In genomic region chr3:14319654-14320182, GRCh38 we compare ENCODE assay signal across 8 cellular contexts.
DNase-seq lines count a peak whose midpoint lies in the region; ATAC-seq and TF ChIP-seq lines count a peak whose summit lies in the region.

No MANE protein-coding gene starts in this region.

- ATAC-seq in GM21619 (IDR thresholded peaks at IDR 0.05; ENCODE audit: unreplicated experiment) (peak; percentile 97), SK-N-SH treated with all-trans-retinoic acid at 6 μM for 48 hours (peak; percentile 94)

- peak; percentile 25 for DNase-seq in activated CD4-positive, alpha-beta T cell treated with anti-CD3 and anti-CD28 coated beads for 48 hours
- no peak for DNase-seq in activated CD4-positive, alpha-beta T cell treated with anti-CD3 and anti-CD28 coated beads, Interleukin-2, amount 50 U/mL, for 4 hours
- DNase-seq in foreskin fibroblast (peak; percentile 27 to 54), progenitor cell of endocrine pancreas (ENCODE audit: low spot score, unreplicated experiment) (no peak), NCI-H510A treated with DMSO at 0.1 percent for 48 hours (lab: John Stamatoyannopoulos, UW) (no peak)

- 30% methylated on average over 3 of the region's 3 CpGs for WGBS in HUES64

- H3K9me3 Mint-ChIP-seq in progenitor cell of endocrine pancreas (ENCODE audit: low read depth): peaks cover 3% of the 10 kb centered on the region

- H3K27me3 ChIP-seq in HUES64 (ENCODE audit: insufficient read depth, low read length): no peaks in the 10 kb centered on the region

- H3K4me3 ChIP-seq in HUES64 (ENCODE audit: low read length): peak overlapping the region; percentile 40
- H3K4me3 ChIP-seq in foreskin fibroblast (ENCODE audit: low read depth in 1 of 2, low read length in 2 of 2): no peak overlapping the region

- H3K9ac ChIP-seq in HUES64 (ENCODE audit: low read depth, low read length): no peak overlapping the region

- H3K27ac ChIP-seq in HUES64 (ENCODE audit: low read depth, low read length): no peak overlapping the region

- no peaks in the 10 kb centered on the region for H3K9me3 ChIP-seq in HUES64 (ENCODE audit: insufficient read depth, low read depth, low read length)

- H3K4me3 Mint-ChIP-seq in progenitor cell of endocrine pancreas (ENCODE audit: low read depth): peak overlapping the region; percentile 71

- H3K4me1 Mint-ChIP-seq in progenitor cell of endocrine pancreas (ENCODE audit: low read depth): peaks cover 23% of the 10 kb centered on the region

- H3K4me1 ChIP-seq in HUES64 (ENCODE audit: insufficient read depth, low read length): peaks cover 11% of the 10 kb centered on the region

- H3K36me3 Mint-ChIP-seq in progenitor cell of endocrine pancreas (ENCODE audit: insufficient read depth): no peaks in the 10 kb centered on the region

- TF ChIP-seq CTCF in foreskin fibroblast (IDR thresholded peaks at IDR 0.05; ENCODE audit: low read depth, low read length) (no peak), progenitor cell of endocrine pancreas (IDR thresholded peaks at IDR 0.05; ENCODE audit: unreplicated experiment) (no peak)

- peaks cover 2% of the 10 kb centered on the region for H3K27me3 Mint-ChIP-seq in progenitor cell of endocrine pancreas

- peak overlapping the region; percentile 56 for H3K27ac Mint-ChIP-seq in progenitor cell of endocrine pancreas

- H3K36me3 ChIP-seq in HUES64 (ENCODE audit: insufficient read depth, low read length): no peaks in the 10 kb centered on the region

TF ChIP-seq in SK-N-SH treated with all-trans-retinoic acid at 6 μM for 48 hours, 23 proteins besides CTCF, POLR2A, EP300 and RAD21:
- TF ChIP-seq SNAI2 (CRISPR knock-in tag; IDR thresholded peaks at IDR 0.05) (no peak), ZNF565 (CRISPR knock-in tag; conservative IDR thresholded peaks at IDR 0.05; ENCODE audit: low read depth) (no peak), TOX (CRISPR knock-in tag; IDR thresholded peaks at IDR 0.05; ENCODE audit: borderline replicate concordance) (no peak), ARNTL (CRISPR knock-in tag; IDR thresholded peaks at IDR 0.05; ENCODE audit: borderline replicate concordance, low read depth) (no peak), OSR1 (CRISPR knock-in tag; IDR thresholded peaks at IDR 0.05) (no peak), ESRRG (CRISPR knock-in tag; IDR thresholded peaks at IDR 0.05) (no peak), ISL1 (CRISPR knock-in tag; IDR thresholded peaks at IDR 0.05) (no peak), ZC3H10 (CRISPR knock-in tag; IDR thresholded peaks at IDR 0.05) (no peak), ZNF70 (CRISPR knock-in tag; IDR thresholded peaks at IDR 0.05) (no peak), TCF4 (CRISPR knock-in tag; IDR thresholded peaks at IDR 0.05; ENCODE audit: borderline replicate concordance) (no peak), ZNF8 (CRISPR knock-in tag; IDR thresholded peaks at IDR 0.05) (no peak), RARB (CRISPR knock-in tag; IDR thresholded peaks at IDR 0.05) (no peak), PATZ1 (CRISPR knock-in tag; IDR thresholded peaks at IDR 0.05; ENCODE audit: borderline replicate concordance) (no peak), PPARA (CRISPR knock-in tag; IDR thresholded peaks at IDR 0.05; ENCODE audit: borderline replicate concordance) (no peak), TSHZ2 (CRISPR knock-in tag; IDR thresholded peaks at IDR 0.05) (no peak), ZFP3 (CRISPR knock-in tag; IDR thresholded peaks at IDR 0.05) (no peak), BACH2 (CRISPR knock-in tag; IDR thresholded peaks at IDR 0.05; ENCODE audit: borderline replicate concordance) (no peak), ZFP30 (CRISPR knock-in tag; IDR thresholded peaks at IDR 0.05) (no peak)
TF ChIP-seq in SK-N-SH treated with all-trans-retinoic acid at 6 μM for 48 hours: peak in this region for 0.

Comparison
In these comparisons a context has a peak if more than half of its experiments do, and no peak if none do; other contexts are left out.
1. DNase-seq: peak in activated CD4-positive, alpha-beta T cell treated with anti-CD3 and anti-CD28 coated beads for 48 hours (single experiment) and foreskin fibroblast (2 of 2); none in activated CD4-positive, alpha-beta T cell treated with anti-CD3 and anti-CD28 coated beads, Interleukin-2, amount 50 U/mL, for 4 hours (0 of 2), progenitor cell of endocrine pancreas (single experiment) and NCI-H510A treated with DMSO at 0.1 percent for 48 hours (single experiment).